16 cellular contexts compared by ENCODE assay signal in the genomic region with DNA sequence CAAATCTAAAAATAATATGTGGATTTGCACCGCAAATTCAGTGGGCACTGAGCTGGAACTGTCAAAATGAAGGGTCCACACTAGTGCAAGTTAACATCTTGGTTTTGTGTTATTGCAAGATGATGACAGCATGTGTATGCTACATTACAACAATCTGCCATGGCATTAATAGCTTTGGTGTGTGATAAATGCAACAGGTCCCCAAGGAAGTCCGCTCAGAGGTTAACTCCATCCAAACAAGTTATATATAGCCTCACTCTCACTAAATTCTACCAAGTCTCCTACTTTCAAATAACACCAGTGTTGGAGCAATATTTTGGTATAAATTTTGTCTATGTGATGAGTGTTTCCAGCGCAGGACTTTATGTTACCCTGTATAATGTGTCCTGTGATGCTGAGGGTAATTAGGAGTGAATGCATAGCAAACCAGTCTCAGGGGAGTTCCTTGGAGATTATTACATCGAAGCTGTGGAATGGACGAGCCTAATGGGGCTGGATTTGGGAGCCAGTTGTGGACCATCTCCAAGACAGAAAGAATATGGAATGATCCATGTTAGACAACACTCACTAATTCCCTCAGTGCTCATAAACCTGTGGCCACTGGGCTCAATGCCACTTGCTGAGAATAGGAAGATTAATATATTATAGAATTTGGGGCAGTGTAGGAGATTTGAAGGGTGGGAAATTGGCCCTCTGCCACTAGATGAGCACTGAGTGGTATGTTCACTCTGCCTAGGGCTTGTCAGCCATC.
A peak's percentile ranks its signal among the peaks of the same experiment; 100 is the strongest.
DNase-seq lines count a peak whose midpoint lies in the region; ATAC-seq, FAIRE-seq and TF ChIP-seq lines count a peak whose summit lies in the region.
"Had no signal": no experiment of that assay in that cellular context is flagged by ENCODE, and none has a peak within 500 bp of the region (broad histone marks: within the 10 kb centered on the region; RNA-seq: fewer than 3 reads in every experiment).

No MANE protein-coding gene starts in this region.

- no peak overlapping the region for H3K4me3 ChIP-seq in esophagus muscularis mucosa
- no peak overlapping the region for H3K4me3 ChIP-seq in mucosa of descending colon
- H3K4me3 ChIP-seq in lower leg skin (ENCODE audit: low read depth, poor library complexity, severe bottlenecking) = no peak overlapping the region
- H3K4me3 ChIP-seq in HepG2 (replicated peaks in 1 of 3; ENCODE audit: insufficient read depth in 1 of 3, low read depth in 2 of 3, low read length in 3 of 3) = no peak overlapping the region
- H3K4me3 ChIP-seq: A549, GM23338 had no signal

- no peak overlapping the region for H3K4me2 ChIP-seq in HepG2 (ENCODE audit: low read depth, low read length)
- H3K4me2 ChIP-seq: A549, GM23338 had no signal

- WGBS in esophagus muscularis mucosa = 48% methylated on average over 5 of the region's 5 CpGs
- 80 to 88% methylated on average over 5 of the region's 5 CpGs for WGBS in lower leg skin, 2 donors
- WGBS in HepG2 (ENCODE audit: low lambda C conversion rate) = 8% methylated on average over 5 of the region's 5 CpGs

- POLR2A ChIA-PET in HepG2 (lab: Yijun Ruan, JAX) = no interaction called here

- CTCF ChIA-PET in HepG2 (lab: Yijun Ruan, JAX; ENCODE audit: low intra/inter-chr PET ratio, low total read pairs) = no interaction called here

- no peak for ATAC-seq in mucosa of descending colon
- ATAC-seq in HepG2 = no peak
- ATAC-seq: A549, GM23338 had no signal

- intact Hi-C loops in esophagus muscularis mucosa (cut with DNase I) = no loop called here
- intact Hi-C loops in mucosa of descending colon (cut with DNase I, micrococcal nuclease) = no loop called here
- intact Hi-C loops in lower leg skin (cut with DNase I; ENCODE audit: low total_unique reads) = no loop called here
- intact Hi-C loops in HepG2 (cut with micrococcal nuclease; ENCODE audit: unreplicated experiment) = no loop called here

- in situ Hi-C loops in HepG2 (cut with HindIII; ENCODE audit: extremely low pct_ligation_motif_present, low pct_unique_long_range_greater_than_20kb) = no loop called here

- H4K20me1 ChIP-seq in HepG2 (ENCODE audit: insufficient read depth, low read length) = no peaks in the 10 kb centered on the region

- no peak for FAIRE-seq in HepG2 (lab: Jason Lieb, UNC)
- FAIRE-seq: A549, G401.6, GM12891 had no signal

- H3K9ac ChIP-seq in HepG2 (ENCODE audit: insufficient read depth, low read depth, low read length) = no peak overlapping the region

- BruUV-seq in HepG2 (replicated peaks; lab: Mats Ljungman, UMichigan) = no TSS peak

- TF ChIP-seq EP300 in esophagus muscularis mucosa (IDR thresholded peaks at IDR 0.05) (no peak), HepG2 (IDR thresholded peaks at IDR 0.05; ENCODE audit: low read depth in 2 of 2, low read length in 2 of 2) (no peak), HepG2 (CRISPR knock-in tag; IDR thresholded peaks at IDR 0.05; ENCODE audit: borderline replicate concordance) (no peak)

- no peaks in the 10 kb centered on the region for H3K36me3 ChIP-seq in esophagus muscularis mucosa
- no peaks in the 10 kb centered on the region for H3K36me3 ChIP-seq in mucosa of descending colon (ENCODE audit: low read depth)
- no peaks in the 10 kb centered on the region for H3K36me3 ChIP-seq in HepG2 (replicated peaks in 1 of 2; ENCODE audit: control insufficient read depth in 1 of 2, insufficient read depth in 2 of 2, low read length in 2 of 2)
- H3K36me3 ChIP-seq: BE2C had no signal

- H3K4me1 ChIP-seq in esophagus muscularis mucosa = peaks cover 0 to 20% (median 18%) of the 10 kb centered on the region in 4 donors
- no peaks in the 10 kb centered on the region for H3K4me1 ChIP-seq in mucosa of descending colon (ENCODE audit: low read depth)
- no peaks in the 10 kb centered on the region for H3K4me1 ChIP-seq in HepG2 (ENCODE audit: insufficient read depth, low read length)
- H3K4me1 ChIP-seq: A549, BE2C, Caco-2 had no signal

- TF ChIP-seq RAD21 in HepG2 (CRISPR knock-in tag; IDR thresholded peaks at IDR 0.05) = no peak

- DNase-seq in DMS 273 treated with DMSO at 0.1 percent for 48 hours (lab: John Stamatoyannopoulos, UW) = peak; percentile 15
- peak; percentile 35 for DNase-seq in NCI-H1694 treated with DMSO at 0.1 percent for 48 hours (lab: John Stamatoyannopoulos, UW)
- DNase-seq in esophagus muscularis mucosa (ENCODE audit: extremely low spot score) = peak; percentile 66
- DNase-seq in mucosa of descending colon = no peak
- no peak for DNase-seq in lower leg skin (ENCODE audit: low spot score in 2 of 2)
- DNase-seq in HepG2 (ENCODE audit: low spot score) = no peak
- no peak for DNase-seq in central memory CD4-positive, alpha-beta T cell
- DNase-seq: BE2C; Caco-2; CD8-positive, alpha-beta memory T cell; DMS79; H7 had no signal

- no peaks in the 10 kb centered on the region for H3K79me2 ChIP-seq in HepG2 (ENCODE audit: insufficient read depth, low read length)

- no peak overlapping the region for H2AFZ ChIP-seq in HepG2 (ENCODE audit: low read length)

- H3K9me3 ChIP-seq in esophagus muscularis mucosa = no peaks in the 10 kb centered on the region
- H3K9me3 ChIP-seq in mucosa of descending colon = no peaks in the 10 kb centered on the region
- no peaks in the 10 kb centered on the region for H3K9me3 ChIP-seq in HepG2 (ENCODE audit: low read length)
- H3K9me3 ChIP-seq: A549, BE2C, Caco-2 had no signal

- no peak for TF ChIP-seq CTCF in esophagus muscularis mucosa (IDR thresholded peaks at IDR 0.05)
- TF ChIP-seq CTCF in mucosa of descending colon (IDR thresholded peaks at IDR 0.05) = no peak
- TF ChIP-seq CTCF in lower leg skin (IDR thresholded peaks at IDR 0.05) = no peak
- no peak for TF ChIP-seq CTCF in HepG2 (CRISPR knock-in tag; IDR thresholded peaks at IDR 0.05)

- H3K27ac ChIP-seq in esophagus muscularis mucosa (replicated peaks in 1 of 4) (no peak overlapping the region), HepG2 (ENCODE audit: extremely low read length, insufficient read depth, low read length) (no peak overlapping the region)
- H3K27ac ChIP-seq: A549 had no signal

- H3K27me3 ChIP-seq in esophagus muscularis mucosa (no peaks in the 10 kb centered on the region), HepG2 (ENCODE audit: control insufficient read depth in 1 of 2, insufficient read depth in 2 of 2, low read length in 2 of 2) (no peaks in the 10 kb centered on the region; a peak in 1 of 5 replicates)
- H3K27me3 ChIP-seq: BE2C had no signal

- TF ChIP-seq POLR2A in esophagus muscularis mucosa (IDR thresholded peaks at IDR 0.05; ENCODE audit: low read depth) = no peak
- no peak for TF ChIP-seq POLR2A in lower leg skin (IDR thresholded peaks at IDR 0.05)
- no peak for TF ChIP-seq POLR2A in HepG2 (IDR thresholded peaks at IDR 0.05; ENCODE audit: insufficient read depth in 1 of 2, low read depth in 2 of 2, low read length in 2 of 2)

TF ChIP-seq in HepG2, 621 proteins besides CTCF, POLR2A, EP300 and RAD21 (continues in another document):
- TF ChIP-seq THAP9 (CRISPR knock-in tag; IDR thresholded peaks at IDR 0.05; ENCODE audit: borderline replicate concordance) (no peak), PRMT3 (CRISPR knock-in tag; IDR thresholded peaks at IDR 0.05; ENCODE audit: borderline replicate concordance, low read depth) (no peak), ADNP (CRISPR knock-in tag; IDR thresholded peaks at IDR 0.05) (no peak), ZNF775 (CRISPR knock-in tag; IDR thresholded peaks at IDR 0.05; ENCODE audit: borderline replicate concordance) (no peak)

Comparison
In these comparisons a context has a peak if more than half of its experiments do, and no peak if none do; other contexts are left out.
1. DNase-seq: peak in DMS 273 treated with DMSO at 0.1 percent for 48 hours (single experiment), NCI-H1694 treated with DMSO at 0.1 percent for 48 hours (single experiment) and esophagus muscularis mucosa (single experiment); none in mucosa of descending colon (0 of 3), lower leg skin (0 of 2), HepG2 (single experiment) and central memory CD4-positive, alpha-beta T cell (single experiment).